8 cellular contexts compared by ENCODE assay signal in genomic region chr9:91758491-91758981, GRCh38.
DNase-seq lines count a peak whose midpoint lies in the region; ATAC-seq and TF ChIP-seq lines count a peak whose summit lies in the region.

No MANE protein-coding gene starts in this region.

- 38 to 52% methylated on average over 5 of the region's 5 CpGs for WGBS in heart right ventricle, 2 donors

- in situ Hi-C loops in astrocyte of the cerebellum (cut with HindIII; ENCODE audit: low sequenced_read_pairs) = no loop called here

- no peaks in the 10 kb centered on the region for H3K4me1 ChIP-seq in heart right ventricle
- H3K4me1 ChIP-seq in lower lobe of right lung = no peaks in the 10 kb centered on the region

- H3K4me3 ChIP-seq in heart right ventricle (no peak overlapping the region), HFF-Myc (replicated peaks; ENCODE audit: low read depth, low read length) (no peak overlapping the region), astrocyte of the cerebellum (ENCODE audit: low read depth, low read length) (no peak overlapping the region), lower lobe of right lung (no peak overlapping the region)

- intact Hi-C loops in heart right ventricle (cut with DNase I) (no loop called here), Right ventricle myocardium superior (cut with DNase I) (no loop called here), lower lobe of right lung (cut with DNase I) (no loop called here), sciatic nerve (cut with DNase I) (no loop called here)

- DNase-seq in heart right ventricle (no peak), Right ventricle myocardium superior (no peak), HFF-Myc (ENCODE audit: extremely low read depth, low read depth) (peak; percentile 70), NCI-H226 (peak; percentile 44), astrocyte of the cerebellum (ENCODE audit: low read depth) (no peak), lower lobe of right lung (no peak), sciatic nerve (ENCODE audit: low spot score) (no peak)

- H3K36me3 ChIP-seq in heart right ventricle = no peaks in the 10 kb centered on the region
- H3K36me3 ChIP-seq in lower lobe of right lung = no peaks in the 10 kb centered on the region

- ATAC-seq in heart right ventricle (peak in 1 of 8 donors; percentile 15), Right ventricle myocardium superior (ENCODE audit: poor library complexity) (no peak), lower lobe of right lung (peak in 1 of 2 donors; percentile 50), sciatic nerve (no peak), HG02610 (IDR thresholded peaks at IDR 0.05; ENCODE audit: unreplicated experiment) (no peak)

- H3K27me3 ChIP-seq in heart right ventricle (no peaks in the 10 kb centered on the region), lower lobe of right lung (ENCODE audit: low read depth) (no peaks in the 10 kb centered on the region)

- H3K9me3 ChIP-seq in heart right ventricle (peaks cover 0 to 8% (median 0%) of the 10 kb centered on the region in 11 donors), lower lobe of right lung (no peaks in the 10 kb centered on the region)

- H3K27ac ChIP-seq in heart right ventricle (no peak overlapping the region), lower lobe of right lung (no peak overlapping the region)

- TF ChIP-seq CTCF in heart right ventricle (IDR thresholded peaks at IDR 0.05) (peak in 6 of 9 donors; percentile 12 to 56 (median 25)), HFF-Myc (IDR thresholded peaks at IDR 0.05; ENCODE audit: low read depth, low read length, missing control alignments) (peak; percentile 92), astrocyte of the cerebellum (IDR thresholded peaks at IDR 0.05; ENCODE audit: low read depth, low read length, missing control alignments) (peak; percentile 84), lower lobe of right lung (IDR thresholded peaks at IDR 0.05) (peak; percentile 36)

Comparison
In these comparisons a context has a peak if more than half of its experiments do, and no peak if none do; other contexts are left out.
1. DNase-seq: peak in HFF-Myc (single experiment) and NCI-H226 (single experiment); none in heart right ventricle (0 of 2), Right ventricle myocardium superior (single experiment), astrocyte of the cerebellum (single experiment), lower lobe of right lung (single experiment) and sciatic nerve (single experiment).
2. CTCF ChIP-seq: peak in every context shown above with its lines; median percentile 92 in HFF-Myc; 84 in astrocyte of the cerebellum; 36 in lower lobe of right lung; 25 in heart right ventricle.